8 cellular contexts compared by ENCODE assay signal in genomic region chr12:30457621-30458289, GRCh38.
DNase-seq lines count a peak whose midpoint lies in the region; TF ChIP-seq lines count a peak whose summit lies in the region.

No MANE protein-coding gene starts in this region.

- DNase-seq in H7 (peak; percentile 25), OCI-M1 (lab: John Stamatoyannopoulos, UW) (peak; percentile 76), fibroblast of the aortic adventitia (ENCODE audit: low read depth) (peak; percentile 82), skeletal muscle cell (ENCODE audit: low read depth) (peak; percentile 91), HK-2 (ENCODE audit: unreplicated experiment) (no peak), thyroid gland (no peak), glutamatergic neuron (no peak)
- no peak for DNase-seq in stimulated activated CD4-positive, alpha-beta T cell treated with anti-CD3 and anti-CD28 coated beads, Interleukin-2, amount 100 ng/mL, for 48 hours

- H3K36me3 ChIP-seq in H7 (replicated peaks; ENCODE audit: control insufficient read depth, insufficient read depth, low read length) (no peaks in the 10 kb centered on the region), thyroid gland (no peaks in the 10 kb centered on the region)

- no peaks in the 10 kb centered on the region for H3K4me1 Mint-ChIP-seq in glutamatergic neuron (ENCODE audit: low read depth, unreplicated experiment)

- no peaks in the 10 kb centered on the region for H3K4me1 ChIP-seq in thyroid gland

- no peak overlapping the region for H3K27ac Mint-ChIP-seq in glutamatergic neuron (ENCODE audit: unreplicated experiment)

- no peaks in the 10 kb centered on the region for H3K36me3 Mint-ChIP-seq in glutamatergic neuron (ENCODE audit: unreplicated experiment)

- TF ChIP-seq CTCF in fibroblast of the aortic adventitia (IDR thresholded peaks at IDR 0.05; ENCODE audit: insufficient read depth, low read length) (peak; percentile 48), thyroid gland (IDR thresholded peaks at IDR 0.05) (no peak), glutamatergic neuron (IDR thresholded peaks at IDR 0.05; ENCODE audit: partially characterized antibody, unreplicated experiment) (no peak)

- 45 to 56% methylated on average over 3 of the region's 3 CpGs for WGBS in thyroid gland, 2 donors

- intact Hi-C loops in thyroid gland (cut with DNase I): no loop called here

- no peak overlapping the region for H3K4me3 ChIP-seq in H7 (ENCODE audit: insufficient read depth, low read depth, low read length)
- H3K4me3 ChIP-seq in fibroblast of the aortic adventitia (ENCODE audit: low read depth, low read length): no peak overlapping the region
- no peak overlapping the region for H3K4me3 ChIP-seq in skeletal muscle cell (ENCODE audit: low read depth, low read length)
- no peak overlapping the region for H3K4me3 ChIP-seq in thyroid gland (replicated peaks in 1 of 3)

- H3K27ac ChIP-seq in thyroid gland: no peak overlapping the region

- H3K4me3 Mint-ChIP-seq in glutamatergic neuron (ENCODE audit: unreplicated experiment): no peak overlapping the region

- H3K27me3 Mint-ChIP-seq in glutamatergic neuron (ENCODE audit: unreplicated experiment): no peaks in the 10 kb centered on the region

- no peaks in the 10 kb centered on the region for H3K9me3 ChIP-seq in thyroid gland

- H3K27me3 ChIP-seq in H7 (ENCODE audit: control insufficient read depth, insufficient read depth, low read length): no peaks in the 10 kb centered on the region
- H3K27me3 ChIP-seq in thyroid gland: no peaks in the 10 kb centered on the region

- no peaks in the 10 kb centered on the region for H3K9me3 Mint-ChIP-seq in glutamatergic neuron (ENCODE audit: unreplicated experiment)

- no peak for TF ChIP-seq POLR2A in thyroid gland (IDR thresholded peaks at IDR 0.05)

Comparison
In these comparisons a context has a peak if more than half of its experiments do, and no peak if none do; other contexts are left out.
1. DNase-seq: peak in H7 (single experiment), OCI-M1 (single experiment), fibroblast of the aortic adventitia (single experiment) and skeletal muscle cell (single experiment); none in HK-2 (single experiment), thyroid gland (0 of 2), stimulated activated CD4-positive, alpha-beta T cell treated with anti-CD3 and anti-CD28 coated beads, Interleukin-2, amount 100 ng/mL, for 48 hours (0 of 2) and glutamatergic neuron (single experiment).